ENCODE assay signal across 18 cellular contexts in genomic region chr2:36655456-36655855, GRCh38. TPM values are rescaled to one million over a fixed set of nuclear protein-coding genes. Genes with fewer than 3 reads are reported as not detected.
DNase-seq lines count a peak whose midpoint lies in the region; ATAC-seq, FAIRE-seq and TF ChIP-seq lines count a peak whose summit lies in the region.
"Had no signal": no experiment of that assay in that cellular context is flagged by ENCODE, and none has a peak within 500 bp of the region (broad histone marks: within the 10 kb centered on the region; RNA-seq: fewer than 3 reads in every experiment).

No MANE protein-coding gene starts in this region.

- H2AFZ ChIP-seq in mammary epithelial cell (ENCODE audit: low read depth, low read length), result peak overlapping the region; percentile 25

- H3K27ac ChIP-seq in A549 (no peak overlapping the region), mammary epithelial cell (ENCODE audit: insufficient read depth, low read depth, low read length) (no peak overlapping the region), kidney (ENCODE audit: low read depth in 2 of 2, low read length in 2 of 2) (no peak overlapping the region)
- H3K27ac ChIP-seq: dorsolateral prefrontal cortex, transverse colon had no signal

- H3K36me3 ChIP-seq in mammary epithelial cell (ENCODE audit: insufficient read depth, low read length) (no peaks in the 10 kb centered on the region), kidney (ENCODE audit: control insufficient read depth in 1 of 2, insufficient read depth in 2 of 2, low read length in 2 of 2) (no peaks in the 10 kb centered on the region)
- H3K36me3 ChIP-seq: HAP-1, transverse colon had no signal

- no peak overlapping the region for H3K4me2 ChIP-seq in A549
- H3K4me2 ChIP-seq in mammary epithelial cell (ENCODE audit: insufficient read depth, low read depth, low read length), result no peak overlapping the region

- WGBS in A549 (ENCODE audit: missing lambda C conversion rate), result 91% methylated on average over 4 of the region's 4 CpGs
- WGBS in mammary epithelial cell (ENCODE audit: low coverage, missing lambda C conversion rate), result 38% methylated on average over 4 of the region's 4 CpGs

- H3K27ac Mint-ChIP-seq in HFFc6 (peak overlapping the region; percentile 96), immature natural killer cell (no peak overlapping the region)
- H3K27ac Mint-ChIP-seq: activated naive CD8-positive, alpha-beta T cell had no signal

- FAIRE-seq in A549 (lab: Jason Lieb, UNC), result peak; percentile 13
- FAIRE-seq in kidney (lab: Jason Lieb, UNC), result no peak

- no peaks in the 10 kb centered on the region for H3K9me3 ChIP-seq in A549
- H3K9me3 ChIP-seq in mammary epithelial cell (replicated peaks; ENCODE audit: insufficient read depth, low read length), result no peaks in the 10 kb centered on the region
- no peaks in the 10 kb centered on the region for H3K9me3 ChIP-seq in kidney (ENCODE audit: control insufficient read depth in 1 of 2, low read length in 2 of 2)
- H3K9me3 ChIP-seq: HAP-1, transverse colon had no signal

- BruUV-seq in mammary epithelial cell (replicated peaks; lab: Mats Ljungman, UMichigan), result no TSS peak

- H3K27me3 Mint-ChIP-seq in HFFc6 (ENCODE audit: insufficient read depth) (peaks cover 3% of the 10 kb centered on the region), immature natural killer cell (ENCODE audit: low read depth in 3 of 3) (peaks cover 2 to 4% (median 2%) of the 10 kb centered on the region in 3 donors)
- H3K27me3 Mint-ChIP-seq: activated naive CD8-positive, alpha-beta T cell had no signal

- in situ Hi-C loops in mammary epithelial cell (cut with MboI; ENCODE audit: low sequenced_read_pairs in 2 of 2), result loop anchor here in 1 of 2 donors (25.0 kb wide), 1 partner anchor 318 kb away; no protein-coding TSS in a partner anchor

- H3K4me3 Mint-ChIP-seq in HFFc6 (peak overlapping the region; percentile 39), immature natural killer cell (no peak overlapping the region)
- H3K4me3 Mint-ChIP-seq: activated naive CD8-positive, alpha-beta T cell had no signal

- no peak for ATAC-seq in A549
- no peak for ATAC-seq in HG03469 (IDR thresholded peaks at IDR 0.05; ENCODE audit: unreplicated experiment)
- no peak for ATAC-seq in HG03159 (IDR thresholded peaks at IDR 0.05; ENCODE audit: unreplicated experiment)

- no peak for TF ChIP-seq CTCF in A549 (IDR thresholded peaks at IDR 0.05)
- no peak for TF ChIP-seq CTCF in HFFc6 (IDR thresholded peaks at IDR 0.05)
- no peak for TF ChIP-seq CTCF in mammary epithelial cell (conservative IDR thresholded peaks at IDR 0.05 in 1 of 2, IDR thresholded peaks at IDR 0.05 in 1 of 2; ENCODE audit: extremely low read depth in 1 of 2, insufficient read depth in 1 of 2, low read depth in 1 of 2, low read length in 2 of 2)
- TF ChIP-seq CTCF in kidney (IDR thresholded peaks at IDR 0.05; ENCODE audit: borderline replicate concordance, extremely low read depth, insufficient read depth), result no peak

- H3K27me3 ChIP-seq in mammary epithelial cell (ENCODE audit: insufficient read depth, low read length), result no peaks in the 10 kb centered on the region
- H3K27me3 ChIP-seq: dorsolateral prefrontal cortex, transverse colon had no signal

- H3K36me3 Mint-ChIP-seq in HFFc6 (ENCODE audit: low read depth) (peaks cover 15% of the 10 kb centered on the region), immature natural killer cell (no peaks in the 10 kb centered on the region)
- H3K36me3 Mint-ChIP-seq: activated naive CD8-positive, alpha-beta T cell had no signal

- H3K79me2 ChIP-seq in mammary epithelial cell (ENCODE audit: insufficient read depth, low read length), result no peaks in the 10 kb centered on the region

- no peak for TF ChIP-seq POLR2A in A549 (IDR thresholded peaks at IDR 0.05; ENCODE audit: low read length)

- no peaks in the 10 kb centered on the region for H4K20me1 ChIP-seq in mammary epithelial cell (ENCODE audit: insufficient read depth, low read length)

- H3K4me1 ChIP-seq in A549 (peaks cover 19% of the 10 kb centered on the region), mammary epithelial cell (ENCODE audit: insufficient read depth, low read length) (no peaks in the 10 kb centered on the region), kidney (ENCODE audit: control insufficient read depth in 1 of 2, insufficient read depth in 1 of 2, low read depth in 1 of 2, low read length in 2 of 2) (no peaks in the 10 kb centered on the region)
- H3K4me1 ChIP-seq: HAP-1, transverse colon had no signal

- H3K4me1 Mint-ChIP-seq in HFFc6 (ENCODE audit: low read depth) (peaks cover 87% of the 10 kb centered on the region), immature natural killer cell (no peaks in the 10 kb centered on the region)

- H3K4me3 ChIP-seq in A549 (no peak overlapping the region), mammary epithelial cell (replicated peaks in 1 of 3; ENCODE audit: insufficient read depth in 1 of 3, low read depth in 2 of 3, low read length in 3 of 3) (no peak overlapping the region), kidney (ENCODE audit: low read length in 2 of 2) (no peak overlapping the region)
- H3K4me3 ChIP-seq: dorsolateral prefrontal cortex, HAP-1, transverse colon had no signal

- intact Hi-C loops in mammary epithelial cell (cut with micrococcal nuclease), result no loop called here
- intact Hi-C loops in kidney (cut with DNase I), result no loop called here

- dilution Hi-C loops in mammary epithelial cell (cut with HindIII; ENCODE audit: low sequenced_read_pairs), result no loop called here

- no peak for TF ChIP-seq RAD21 in A549 (conservative IDR thresholded peaks at IDR 0.05 in 1 of 2, IDR thresholded peaks at IDR 0.05 in 1 of 2)

- no peak for TF ChIP-seq EP300 in A549 (IDR thresholded peaks at IDR 0.05)

- DNase-seq in A549 (ENCODE audit: low read depth in 1 of 2, low spot score in 1 of 2) (no peak), HFFc6 (peak; percentile 98), mammary epithelial cell (no peak), iris pigment epithelial cell (ENCODE audit: low read depth) (peak; percentile 53), immature natural killer cell (no peak), kidney (no peak)
- DNase-seq: activated CD4-positive, CD25-positive, alpha-beta regulatory T cell treated with anti-CD3 and anti-CD28 coated beads, Interleukin-2, amount 50 U/mL, for 72 hours; DMS79; dorsolateral prefrontal cortex; OCI-M1; T-helper 1 cell; transverse colon had no signal

- H3K9ac ChIP-seq in mammary epithelial cell (ENCODE audit: insufficient read depth, low read length), result no peak overlapping the region
- no peak overlapping the region for H3K9ac ChIP-seq in kidney (ENCODE audit: low read length in 2 of 2)

- POLR2A ChIA-PET in A549 (lab: Yijun Ruan, JAX), result no interaction called here

- no peaks in the 10 kb centered on the region for H3K9me3 Mint-ChIP-seq in HFFc6
- H3K9me3 Mint-ChIP-seq in immature natural killer cell, result no peaks in the 10 kb centered on the region

- CTCF ChIA-PET in A549 (lab: Yijun Ruan, JAX), result interaction anchor here (2.5 kb wide), 2 partner anchors 10 to 303 kb away, joined by 13 to 16 read pairs; no protein-coding TSS in a partner anchor
- CTCF ChIA-PET in mammary epithelial cell (lab: Charles Lee; ENCODE audit: low non-redundant PET), result no interaction called here

TF ChIP-seq in A549, 52 proteins besides CTCF, POLR2A, EP300 and RAD21:
- TF ChIP-seq RCOR1 (IDR thresholded peaks at IDR 0.05; ENCODE audit: low read depth, low read length) (no peak), JUN (IDR thresholded peaks at IDR 0.05) (no peak)
- TF ChIP-seq, protein P1, sequence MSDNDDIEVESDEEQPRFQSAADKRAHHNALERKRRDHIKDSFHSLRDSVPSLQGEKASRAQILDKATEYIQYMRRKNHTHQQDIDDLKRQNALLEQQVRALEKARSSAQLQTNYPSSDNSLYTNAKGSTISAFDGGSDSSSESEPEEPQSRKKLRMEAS (IDR thresholded peaks at IDR 0.05), result no peak

RNA-seq across cellular contexts. Expression of gene VIT, which starts 41.1 kb away (rescaled TPM):
- polyA plus RNA-seq in A549 (2011; rRNA removed) (not detected in 2 replicates), A549 (2017; fragmentation: RNase III; extraction: RNeasy Plus Mini Kit Qiagen cat#74134 plus additional on column Dnase treatment) (not detected in 3 replicates), mammary epithelial cell (0.08 TPM), immature natural killer cell (1 to 10 TPM in 2 of 3 donors, not detected in 1; 1.2 to 4.7 TPM), kidney (ENCODE audit: insufficient read depth, low read depth, low replicate concordance) (0.15 TPM)
- polyA plus RNA-seq in A549 (2012; cell fraction: cytosol; rRNA removed), result 0.01 TPM in 1 of 2 replicates, not detected in the other
- polyA plus RNA-seq in A549 (2012; cell fraction: nucleus; rRNA removed), result not detected in 2 replicates
- polyA minus RNA-seq in A549 (2011; rRNA and poly(A)+ RNA removed), result not detected in 2 replicates
- total RNA-seq in HFFc6 (2021; fragmentation: NEBNext Ultra II Directional; extraction: Animal tissue kit (Norgen Biotek cat#: 25700)), result 10 to 100 TPM in 3 of 6 experiments, 1 to 10 TPM in 3; 3.7 to 11.6 (median 9.7) TPM
- total RNA-seq in mammary epithelial cell (under 1 TPM in 1 of 2 donors, not detected in 1; 0.67 TPM), kidney (not detected)
- polyA minus RNA-seq in mammary epithelial cell, result not detected
- polyA plus RNA-seq: AG04450, neural cell had no signal

RNA-seq across cellular contexts. Expression of gene FEZ2, which starts 57.5 kb away (rescaled TPM):
- polyA plus RNA-seq in A549 (2011; rRNA removed) (92.1 and 124 TPM in 2 replicates), A549 (2017; fragmentation: RNase III; extraction: RNeasy Plus Mini Kit Qiagen cat#74134 plus additional on column Dnase treatment) (52.5 to 64.4 TPM (median 56.5 TPM) in 3 replicates), mammary epithelial cell (20.0 TPM), immature natural killer cell (1 to 10 TPM; 2.5 to 6.8 (median 2.8) TPM), kidney (ENCODE audit: insufficient read depth, low read depth, low replicate concordance) (48.3 TPM)
- 23.9 and 28.0 TPM in 2 replicates for polyA plus RNA-seq in A549 (2012; cell fraction: cytosol; rRNA removed)
- polyA plus RNA-seq in A549 (2012; cell fraction: nucleus; rRNA removed), result 11.2 and 21.3 TPM in 2 replicates
- 19.5 and 20.3 TPM in 2 replicates for polyA minus RNA-seq in A549 (2011; rRNA and poly(A)+ RNA removed)
- 100 to 1,000 TPM; 113 to 126 (median 120) TPM for total RNA-seq in HFFc6 (2021; fragmentation: NEBNext Ultra II Directional; extraction: Animal tissue kit (Norgen Biotek cat#: 25700))
- total RNA-seq in mammary epithelial cell (10 to 100 TPM; 34.3 to 42.0 TPM), kidney (46.4 TPM)
- polyA minus RNA-seq in mammary epithelial cell, result 36.3 TPM

Comparison
In these comparisons a context has a peak if more than half of its experiments do, and no peak if none do; other contexts are left out.
1. DNase-seq: peak in HFFc6 (single experiment) and iris pigment epithelial cell (single experiment); none in A549 (0 of 2), mammary epithelial cell (single experiment), immature natural killer cell (0 of 3) and kidney (single experiment).